ENCODE assay signal across 20 cellular contexts in the genomic region with DNA sequence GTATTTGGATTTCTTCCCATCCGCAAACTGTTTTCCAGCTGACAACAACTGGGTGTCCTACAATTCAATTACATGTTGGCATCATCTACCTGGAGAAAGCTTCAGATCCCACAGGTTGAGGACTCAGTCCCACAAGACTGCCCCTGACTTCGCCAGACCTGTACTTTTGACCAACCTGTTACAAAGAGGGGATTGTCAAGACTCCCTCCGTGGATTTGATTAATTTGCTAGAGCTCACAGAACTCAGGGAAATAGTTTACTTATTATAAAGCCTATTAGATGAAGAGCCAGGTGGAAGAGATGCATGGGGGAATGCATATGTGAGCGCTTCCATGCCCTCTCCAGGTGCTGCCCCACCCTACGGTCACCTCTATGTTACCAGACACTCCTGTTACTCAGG. TPM values are rescaled to one million over a fixed set of nuclear protein-coding genes. Genes with fewer than 3 reads are reported as not detected.
A peak's percentile ranks its signal among the peaks of the same experiment; 100 is the strongest.
DNase-seq lines count a peak whose midpoint lies in the region; ATAC-seq, FAIRE-seq and TF ChIP-seq lines count a peak whose summit lies in the region.
"Had no signal": no experiment of that assay in that cellular context is flagged by ENCODE, and none has a peak within 500 bp of the region (broad histone marks: within the 10 kb centered on the region; RNA-seq: fewer than 3 reads in every experiment).

No MANE protein-coding gene starts in this region.

- no peaks in the 10 kb centered on the region for H3K9me3 ChIP-seq in pancreas

- H3K27ac ChIP-seq in pancreas, result peak overlapping the region in 2 of 4 donors; percentile 12 to 24

- ATAC-seq in activated T-helper 17 cell treated with anti-CD3 and anti-CD28 coated beads, Interleukin-2, amount 50 U/mL, for 72 hours (replicated peaks), result no peak
- ATAC-seq in pancreas (peak in 3 of 4 donors; percentile 31 to 73 (median 66)), GM21447 (IDR thresholded peaks at IDR 0.05; ENCODE audit: unreplicated experiment) (no peak), Right ventricle myocardium inferior (no peak)

- H3K36me3 Mint-ChIP-seq in Calu3 (ENCODE audit: insufficient read depth, unreplicated experiment) (peaks cover 53% of the 10 kb centered on the region), endothelial cell (ENCODE audit: low read depth, unreplicated experiment) (peaks cover 71% of the 10 kb centered on the region)
- H3K36me3 Mint-ChIP-seq in activated T-helper 17 cell treated with anti-CD3 and anti-CD28 coated beads, Interleukin-2, amount 50 U/mL, for 72 hours (ENCODE audit: low read depth), result peaks cover 100% of the 10 kb centered on the region

- H3K36me3 ChIP-seq in pancreas, result peaks cover 0 to 5% (median 3%) of the 10 kb centered on the region in 3 donors

- TF ChIP-seq POLR2A in H54 (IDR thresholded peaks at IDR 0.05; ENCODE audit: low read depth, low read length), result no peak

- peaks cover 9% of the 10 kb centered on the region for H3K4me1 Mint-ChIP-seq in Calu3 (ENCODE audit: low read depth, unreplicated experiment)
- H3K4me1 Mint-ChIP-seq in activated T-helper 17 cell treated with anti-CD3 and anti-CD28 coated beads, Interleukin-2, amount 50 U/mL, for 72 hours, result peaks cover 8% of the 10 kb centered on the region
- no peaks in the 10 kb centered on the region for H3K4me1 Mint-ChIP-seq in endothelial cell (ENCODE audit: unreplicated experiment)

- FAIRE-seq in pancreas (lab: Jason Lieb, UNC), result no peak
- no peak for FAIRE-seq in H54 (lab: Jason Lieb, UNC)
- FAIRE-seq: GM18507, H1 had no signal

- WGBS in pancreas, 2 donors, result 57 to 71% methylated on average over 5 of the region's 5 CpGs

- H3K4me3 ChIP-seq in pancreas, result no peak overlapping the region

- no peak for TF ChIP-seq CTCF in Calu3 (IDR thresholded peaks at IDR 0.05; ENCODE audit: unreplicated experiment)
- no peak for TF ChIP-seq CTCF in endothelial cell (IDR thresholded peaks at IDR 0.05; ENCODE audit: unreplicated experiment)
- no peak for TF ChIP-seq CTCF in pancreas (IDR thresholded peaks at IDR 0.05)

- BruUV-seq in Calu3 (replicated peaks; lab: Mats Ljungman, UMichigan), result TSS peak; percentile 2

- H3K4me1 ChIP-seq in pancreas, result peaks cover 0 to 7% (median 0%) of the 10 kb centered on the region in 3 donors
- H3K4me1 ChIP-seq: Caco-2 had no signal

- H3K27ac Mint-ChIP-seq in Calu3 (ENCODE audit: unreplicated experiment) (no peak overlapping the region), endothelial cell (ENCODE audit: unreplicated experiment) (no peak overlapping the region)
- peak overlapping the region; percentile 62 for H3K27ac Mint-ChIP-seq in activated T-helper 17 cell treated with anti-CD3 and anti-CD28 coated beads, Interleukin-2, amount 50 U/mL, for 72 hours

- CTCF ChIA-PET in Calu3 (lab: Charles Lee), result no interaction called here

- H3K9me3 Mint-ChIP-seq in Calu3 (ENCODE audit: low read depth, unreplicated experiment) (no peaks in the 10 kb centered on the region), endothelial cell (ENCODE audit: unreplicated experiment) (no peaks in the 10 kb centered on the region)
- no peaks in the 10 kb centered on the region for H3K9me3 Mint-ChIP-seq in activated T-helper 17 cell treated with anti-CD3 and anti-CD28 coated beads, Interleukin-2, amount 50 U/mL, for 72 hours

- H3K27me3 ChIP-seq in pancreas, result no peaks in the 10 kb centered on the region

- H3K27me3 Mint-ChIP-seq in Calu3 (ENCODE audit: unreplicated experiment), result no peaks in the 10 kb centered on the region
- H3K27me3 Mint-ChIP-seq in activated T-helper 17 cell treated with anti-CD3 and anti-CD28 coated beads, Interleukin-2, amount 50 U/mL, for 72 hours, result no peaks in the 10 kb centered on the region
- no peaks in the 10 kb centered on the region for H3K27me3 Mint-ChIP-seq in endothelial cell (ENCODE audit: unreplicated experiment)
- H3K27me3 Mint-ChIP-seq: CD4-positive, alpha-beta T cell had no signal

- DNase-seq in Calu3, result no peak
- DNase-seq in endothelial cell (ENCODE audit: low spot score), result no peak
- DNase-seq in pancreas, result no peak
- DNase-seq in H54 (ENCODE audit: insufficient read length, low spot score), result no peak
- DNase-seq in Right ventricle myocardium inferior (ENCODE audit: missing footprints), result no peak
- DNase-seq: Caco-2; CD4-positive, alpha-beta T cell; DMS153; Kasumi-1; NCI-H1694; NCI-H2081; NCI-H2171; NCI-H345; NCI-H524; NCI-H774; NK-92 treated with Interleukin-12 subunit alpha and Interleukin-12 subunit beta, amount 100 ng/mL, for 24 hours had no signal

- intact Hi-C loops in Calu3 (cut with micrococcal nuclease; ENCODE audit: unreplicated experiment) (no loop called here), pancreas (cut with DNase I) (no loop called here), Right ventricle myocardium inferior (cut with DNase I) (no loop called here)

- H3K4me3 Mint-ChIP-seq in Calu3 (ENCODE audit: low read depth, unreplicated experiment) (no peak overlapping the region), endothelial cell (ENCODE audit: unreplicated experiment) (peak overlapping the region; percentile 73)
- no peak overlapping the region for H3K4me3 Mint-ChIP-seq in activated T-helper 17 cell treated with anti-CD3 and anti-CD28 coated beads, Interleukin-2, amount 50 U/mL, for 72 hours
- H3K4me3 Mint-ChIP-seq: CD4-positive, alpha-beta T cell had no signal

RNA-seq across cellular contexts. Expression of a gene that starts 14.6 kb away (rescaled TPM):
- 43.5 and 58.1 TPM in 2 replicates for total RNA-seq in Calu3 (2022)
- 10 to 100 TPM; 83.1 to 88.3 TPM for total RNA-seq in activated T-helper 17 cell treated with anti-CD3 and anti-CD28 coated beads, Interleukin-2, amount 50 U/mL, for 72 hours
- total RNA-seq in endothelial cell (ENCODE audit: unreplicated experiment), result 104 TPM
- 10 to 100 TPM; 10.6 to 32.1 (median 15.6) TPM for total RNA-seq in pancreas
- 10 to 100 TPM; 23.1 to 25.2 TPM for polyA plus RNA-seq in pancreas
- 21.7 TPM for total RNA-seq in Right ventricle myocardium inferior

Comparison
In these comparisons a context has a peak if more than half of its experiments do, and no peak if none do; other contexts are left out.
1. ATAC-seq: peak in pancreas (3 of 4); none in activated T-helper 17 cell treated with anti-CD3 and anti-CD28 coated beads, Interleukin-2, amount 50 U/mL, for 72 hours (single experiment), GM21447 (single experiment) and Right ventricle myocardium inferior (single experiment).